ENCODE assay signal across 16 cellular contexts in genomic region chr19:48740705-48741030, GRCh38. TPM values are rescaled to one million over a fixed set of nuclear protein-coding genes. Genes with fewer than 3 reads are reported as not detected.
DNase-seq lines count a peak whose midpoint lies in the region; ATAC-seq, FAIRE-seq and TF ChIP-seq lines count a peak whose summit lies in the region.
"Had no signal": no experiment of that assay in that cellular context is flagged by ENCODE, and none has a peak within 500 bp of the region (broad histone marks: within the 10 kb centered on the region; RNA-seq: fewer than 3 reads in every experiment).

No MANE protein-coding gene starts in this region.

- peaks cover 22% of the 10 kb centered on the region for H3F3A ChIP-seq in GM23338 (replicated peaks; ENCODE audit: low read depth)

- no peaks in the 10 kb centered on the region for H3K9me3 ChIP-seq in lung (ENCODE audit: control insufficient read depth in 2 of 2, insufficient read depth in 1 of 2, low read length in 1 of 2)

- no peaks in the 10 kb centered on the region for H3K79me2 ChIP-seq in GM23338 (replicated peaks; ENCODE audit: insufficient read depth)

- peaks cover 5% of the 10 kb centered on the region; the same call in 2 of the 3 replicates for H3K9me3 Mint-ChIP-seq in GM23338
- H3K9me3 Mint-ChIP-seq: activated naive CD4-positive, alpha-beta T cell treated with anti-CD3 and anti-CD28 coated beads for 36 hours had no signal

- TF ChIP-seq CTCF in GM23338 (conservative IDR thresholded peaks at IDR 0.05; ENCODE audit: low read depth in 2 of 2) (no peak), lung (IDR thresholded peaks at IDR 0.05; ENCODE audit: control extremely low read depth, extremely low read depth) (no peak)

- FAIRE-seq in H54 (lab: Jason Lieb, UNC) = no peak

- 37 to 51% methylated on average over 12 of the region's 12 CpGs for WGBS in lung, 2 donors

- peaks cover 21% of the 10 kb centered on the region for H3K27me3 ChIP-seq in GM23338 (ENCODE audit: insufficient read depth)
- no peaks in the 10 kb centered on the region for H3K27me3 ChIP-seq in lung (ENCODE audit: control insufficient read depth, insufficient read depth)

- H3K36me3 ChIP-seq in GM23338 (ENCODE audit: insufficient read depth) = no peaks in the 10 kb centered on the region
- peaks cover 0 to 1% of the 10 kb centered on the region in 2 donors for H3K36me3 ChIP-seq in lung (ENCODE audit: control insufficient read depth in 2 of 2, insufficient read depth in 2 of 2, low read length in 2 of 2)
- H3K36me3 ChIP-seq: cardiac muscle cell, WERI-Rb-1 had no signal

- H3K4me3 ChIP-seq in GM23338 = peak overlapping the region; percentile 68
- H3K4me3 ChIP-seq in lung = peak overlapping the region; percentile 22
- H3K4me3 ChIP-seq: cardiac muscle cell had no signal

- peaks cover 33% of the 10 kb centered on the region for H3K4me1 Mint-ChIP-seq in GM23338

- no peak for TF ChIP-seq POLR2A in H54 (IDR thresholded peaks at IDR 0.05; ENCODE audit: low read depth, low read length)

- peak overlapping the region; percentile 61 for H3K4me3 Mint-ChIP-seq in GM23338
- H3K4me3 Mint-ChIP-seq: activated naive CD4-positive, alpha-beta T cell treated with anti-CD3 and anti-CD28 coated beads for 36 hours had no signal

- H3K9me2 ChIP-seq in GM23338 (ENCODE audit: insufficient read depth) = no peaks in the 10 kb centered on the region

- H3K27ac Mint-ChIP-seq in GM23338 = no peak overlapping the region
- H3K27ac Mint-ChIP-seq: activated naive CD4-positive, alpha-beta T cell treated with anti-CD3 and anti-CD28 coated beads for 36 hours had no signal

- ATAC-seq in GM23338 (no peak), lung (ENCODE audit: insufficient read depth, low FRiP score) (no peak), HG03521 (IDR thresholded peaks at IDR 0.05; ENCODE audit: unreplicated experiment) (no peak), HG02981 (IDR thresholded peaks at IDR 0.05; ENCODE audit: unreplicated experiment) (no peak)

- H3K4me1 ChIP-seq in GM23338 (ENCODE audit: insufficient read depth) (peaks cover 34% of the 10 kb centered on the region), lung (ENCODE audit: control insufficient read depth in 2 of 2, insufficient read depth in 2 of 2, low read length in 2 of 2) (peaks cover 0 to 21% of the 10 kb centered on the region in 2 donors)

- H2AFZ ChIP-seq in GM23338 = no peak overlapping the region

- H3K4me2 ChIP-seq in GM23338 = peak overlapping the region; percentile 90

- no peaks in the 10 kb centered on the region; the same call in 1 of the 3 replicates for H3K36me3 Mint-ChIP-seq in GM23338 (ENCODE audit: low read depth)

- H3K27ac ChIP-seq in GM23338 (ENCODE audit: low read depth) (no peak overlapping the region), caudate nucleus (ENCODE audit: low read depth, low read length) (peak overlapping the region; percentile 16), lung (ENCODE audit: low read depth in 1 of 2, low read length in 1 of 2) (peak overlapping the region; percentile 78 to 80), temporal lobe (ENCODE audit: low read depth, low read length) (peak overlapping the region; percentile 38)
- H3K27ac ChIP-seq: cardiac muscle cell, epithelial cell of prostate, WERI-Rb-1 had no signal

- DNase-seq in GM23338 (ENCODE audit: low spot score) (no peak), caudate nucleus (lab: John Stamatoyannopoulos, UW) (no peak), lung (ENCODE audit: low spot score) (no peak), NCI-H146 treated with DMSO at 0.1 percent for 48 hours (lab: John Stamatoyannopoulos, UW; ENCODE audit: unreplicated experiment) (no peak), H54 (ENCODE audit: insufficient read length, low spot score) (no peak)
- DNase-seq: activated naive CD4-positive, alpha-beta T cell treated with anti-CD3 and anti-CD28 coated beads for 36 hours; NCI-H1048; occipital lobe; WERI-Rb-1 had no signal

- peaks cover 38% of the 10 kb centered on the region for H3K27me3 Mint-ChIP-seq in GM23338 (ENCODE audit: insufficient read depth, low read depth, poor library complexity)

- H4K20me1 ChIP-seq in GM23338 (replicated peaks; ENCODE audit: insufficient read depth) = no peaks in the 10 kb centered on the region

TF ChIP-seq in GM23338, 12 proteins besides CTCF, POLR2A, EP300 and RAD21:
- TF ChIP-seq POLR2AphosphoS5 (IDR thresholded peaks at IDR 0.05; ENCODE audit: low read depth) (no peak), JUNB (IDR thresholded peaks at IDR 0.05; ENCODE audit: unreplicated experiment) (no peak), ZNF114 (CRISPR knock-in tag; IDR thresholded peaks at IDR 0.05) (no peak)

RNA-seq across cellular contexts. Expression of gene RASIP1, which starts 0.3 kb away (rescaled TPM):
- total RNA-seq in GM23338 (2014; rRNA removed; shearing (Covaris generic)) = 14.8 and 18.0 TPM in 2 replicates
- polyA plus RNA-seq in GM23338 (2016; fragmentation: Nextera tagmentation; extraction: Ambion mirVana) (9.2 and 11.2 TPM in 2 replicates), lung (10 to 100 TPM; 24.7 to 37.9 TPM)
- total RNA-seq in lung (10 to 100 TPM; 26.2 to 32.8 TPM), temporal lobe (3.9 TPM)

RNA-seq across cellular contexts. Expression of gene IZUMO1, which starts 6.0 kb away (rescaled TPM):
- 1.7 and 3.5 TPM in 2 replicates for total RNA-seq in GM23338 (2014; rRNA removed; shearing (Covaris generic))
- polyA plus RNA-seq in GM23338 (2016; fragmentation: Nextera tagmentation; extraction: Ambion mirVana) (1.2 and 1.3 TPM in 2 replicates), lung (1 to 10 TPM in 1 of 2 donors, under 1 TPM in 1; 0.97 to 2.4 TPM)
- total RNA-seq in lung (1 to 10 TPM; 1.2 to 3.1 TPM), temporal lobe (not detected)
- total RNA-seq: activated naive CD4-positive, alpha-beta T cell treated with anti-CD3 and anti-CD28 coated beads for 36 hours; cardiac muscle cell; lower leg skin had no signal
- polyA plus RNA-seq: cardiac muscle cell had no signal

RNA-seq across cellular contexts. Expression of gene FUT1, which starts 11.8 kb away (rescaled TPM):
- 20.3 and 20.8 TPM in 2 replicates for total RNA-seq in GM23338 (2014; rRNA removed; shearing (Covaris generic))
- polyA plus RNA-seq in GM23338 (2016; fragmentation: Nextera tagmentation; extraction: Ambion mirVana) (4.4 and 4.7 TPM in 2 replicates), lung (1 to 10 TPM; 5.5 to 8.6 TPM)
- total RNA-seq in lung (10 to 100 TPM in 1 of 2 donors, 1 to 10 TPM in 1; 5.1 to 12.4 TPM), temporal lobe (0.49 TPM)
- polyA plus RNA-seq: cardiac muscle cell had no signal

RNA-seq across cellular contexts. Expression of gene FGF21, which starts 14.7 kb away (rescaled TPM):
- total RNA-seq in GM23338 (2014; rRNA removed; shearing (Covaris generic)) = 1.3 TPM in 1 of 2 replicates, not detected in the other
- polyA plus RNA-seq in GM23338 (2016; fragmentation: Nextera tagmentation; extraction: Ambion mirVana) (0.78 and 1.1 TPM in 2 replicates), lung (not detected)
- total RNA-seq in lung (not detected), temporal lobe (not detected)
- total RNA-seq: activated naive CD4-positive, alpha-beta T cell treated with anti-CD3 and anti-CD28 coated beads for 36 hours; cardiac muscle cell; lower leg skin; occipital lobe; ureter had no signal
- polyA plus RNA-seq: cardiac muscle cell had no signal

RNA-seq across cellular contexts. Expression of gene MAMSTR, which starts 21.1 kb away (rescaled TPM):
- 0.39 and 1.9 TPM in 2 replicates for total RNA-seq in GM23338 (2014; rRNA removed; shearing (Covaris generic))
- polyA plus RNA-seq in GM23338 (2016; fragmentation: Nextera tagmentation; extraction: Ambion mirVana) (2.0 and 2.5 TPM in 2 replicates), lung (1 to 10 TPM in 1 of 2 donors, under 1 TPM in 1; 0.48 to 1.2 TPM)
- total RNA-seq in lung (1 to 10 TPM; 1.3 to 1.5 TPM), temporal lobe (0.74 TPM)
